Comparison of ENCODE assay signal across 1 cellular context in genomic region chr5:126801992-126802294, GRCh38.
TF ChIP-seq lines count a peak whose summit lies in the region.

No MANE protein-coding gene starts in this region.

TF ChIP-seq in H1, 55 proteins besides CTCF, POLR2A, EP300 and RAD21 (continued from another document):
- TF ChIP-seq SAP30 (IDR thresholded peaks at IDR 0.05; ENCODE audit: insufficient read depth, insufficient replicate concordance, low read length) = no peak
- TF ChIP-seq TAF1 (IDR thresholded peaks at IDR 0.05; ENCODE audit: low read depth, low read length) = no peak
- TF ChIP-seq CHD2 (IDR thresholded peaks at IDR 0.05; ENCODE audit: low read length) = no peak
- TF ChIP-seq TCF12 (IDR thresholded peaks at IDR 0.05; ENCODE audit: low read depth, low read length) = no peak
- no peak for TF ChIP-seq CREB1 (IDR thresholded peaks at IDR 0.05)
- TF ChIP-seq SIN3A (conservative IDR thresholded peaks at IDR 0.05 in 1 of 2, IDR thresholded peaks at IDR 0.05 in 1 of 2; ENCODE audit: low read depth in 1 of 2, low read length in 2 of 2) = no peak
